In genomic region chr9:35071814-35072460, GRCh38 we compare ENCODE assay signal across 8 cellular contexts. TPM values are rescaled to one million over a fixed set of nuclear protein-coding genes. Genes with fewer than 3 reads are reported as not detected.
DNase-seq lines count a peak whose midpoint lies in the region; ATAC-seq and TF ChIP-seq lines count a peak whose summit lies in the region.

No MANE protein-coding gene starts in this region.

- H3K36me3 ChIP-seq in SK-N-MC (ENCODE audit: insufficient read depth, low read length) (peaks cover 71% of the 10 kb centered on the region), ovary (no peaks in the 10 kb centered on the region), thymus (ENCODE audit: control insufficient read depth, insufficient read depth) (peaks cover 45% of the 10 kb centered on the region)

- H3K9me3 ChIP-seq in SK-N-MC (ENCODE audit: low read depth, low read length) (no peaks in the 10 kb centered on the region), ovary (no peaks in the 10 kb centered on the region), thymus (ENCODE audit: control insufficient read depth) (no peaks in the 10 kb centered on the region)

- H3K27ac ChIP-seq in SK-N-MC: peak overlapping the region; percentile 98
- H3K27ac ChIP-seq in ovary: peak overlapping the region; percentile 84 to 99
- H3K27ac ChIP-seq in thymus (ENCODE audit: low read depth): peak overlapping the region; percentile 96

- ATAC-seq in activated naive CD4-positive, alpha-beta T cell treated with anti-CD3 and anti-CD28 coated beads, Interleukin-2, amount 50 U/mL, for 72 hours: peak; percentile 66 to 68

- 0 to 1% (median 1%) methylated on average over 41 to 79 of the region's 79 CpGs for WGBS in ovary, 3 donors
- under 1% methylated on average over 79 of the region's 79 CpGs for WGBS in thymus

- no peak for TF ChIP-seq POLR2A in ovary (IDR thresholded peaks at IDR 0.05)

- H3K27me3 ChIP-seq in ovary: no peaks in the 10 kb centered on the region
- H3K27me3 ChIP-seq in thymus (ENCODE audit: control insufficient read depth, insufficient read depth): no peaks in the 10 kb centered on the region

- intact Hi-C loops in head of caudate nucleus (cut with DNase I) (loop anchor here (2.0 kb wide), 1 partner anchor 25 kb away; the partner anchor contains the start of gene PIGO), ovary (cut with DNase I) (loop anchor here in 2 of 4 donors (5.0 to 10.0 kb wide), 3 partner anchors 40 to 77 kb away; no protein-coding TSS in a partner anchor)

- peak overlapping the region; percentile 95 for H3K4me3 ChIP-seq in SK-N-MC
- H3K4me3 ChIP-seq in ovary: peak overlapping the region; percentile 99
- peak overlapping the region; percentile 77 for H3K4me3 ChIP-seq in thymus (ENCODE audit: low read length)

- peak overlapping the region; percentile 89 for H3K9ac ChIP-seq in SK-N-MC (ENCODE audit: insufficient read length)

- peak overlapping the region; percentile 94 to 99 for H3K27ac Mint-ChIP-seq in activated naive CD4-positive, alpha-beta T cell treated with anti-CD3 and anti-CD28 coated beads, Interleukin-2, amount 50 U/mL, for 72 hours

- no peaks in the 10 kb centered on the region for H3K9me3 Mint-ChIP-seq in activated naive CD4-positive, alpha-beta T cell treated with anti-CD3 and anti-CD28 coated beads, Interleukin-2, amount 50 U/mL, for 72 hours

- peak; percentile 11 to 64 (median 47) for TF ChIP-seq CTCF in ovary (IDR thresholded peaks at IDR 0.05)

- H3K4me1 ChIP-seq in ovary (ENCODE audit: insufficient read depth) (peaks cover 13% of the 10 kb centered on the region), thymus (ENCODE audit: control insufficient read depth, insufficient read depth, low read length) (peaks cover 15% of the 10 kb centered on the region)

- no peak for TF ChIP-seq EP300 in ovary (IDR thresholded peaks at IDR 0.05)

- DNase-seq in GF-D8 (lab: John Stamatoyannopoulos, UW) (peak; percentile 34), H4 (ENCODE audit: low spot score) (peak; percentile 76), LHCN-M2 (ENCODE audit: low read depth) (peak; percentile 85), SK-N-MC (ENCODE audit: low read depth, low spot score) (no peak), head of caudate nucleus (peak; percentile 48 to 87 (median 74)), ovary (peak; percentile 76 to 87 (median 81))
- DNase-seq in activated naive CD4-positive, alpha-beta T cell treated with anti-CD3 and anti-CD28 coated beads, Interleukin-2, amount 50 U/mL, for 72 hours (ENCODE audit: low spot score in 2 of 2): peak; percentile 69 to 83

- peaks cover 50 to 72% of the 10 kb centered on the region in 2 donors for H3K36me3 Mint-ChIP-seq in activated naive CD4-positive, alpha-beta T cell treated with anti-CD3 and anti-CD28 coated beads, Interleukin-2, amount 50 U/mL, for 72 hours

RNA-seq across cellular contexts. Expression of gene VCP, which starts 0.5 kb away (rescaled TPM):
- 380 and 386 TPM in 2 replicates for total RNA-seq in H4 (2014; rRNA removed; shearing (Covaris generic))
- total RNA-seq in LHCN-M2 (2014; rRNA removed) (294 and 327 TPM in 2 replicates), ovary (100 to 1,000 TPM in 6 of 7 donors, 10 to 100 TPM in 1; 78.0 to 178 (median 149) TPM)
- polyA plus RNA-seq in LHCN-M2 (2012): 340 TPM
- total RNA-seq in activated naive CD4-positive, alpha-beta T cell treated with anti-CD3 and anti-CD28 coated beads, Interleukin-2, amount 50 U/mL, for 72 hours: 100 to 1,000 TPM; 208 to 305 TPM
- polyA plus RNA-seq in ovary (100 to 1,000 TPM in 1 of 2 donors, 10 to 100 TPM in 1; 91.6 to 276 TPM), thymus (71.1 TPM)

RNA-seq across cellular contexts. Expression of gene FANCG, which starts 7.8 kb away (rescaled TPM):
- total RNA-seq in H4 (2014; rRNA removed; shearing (Covaris generic)): 67.6 and 84.0 TPM in 2 replicates
- total RNA-seq in LHCN-M2 (2014; rRNA removed) (54.2 and 60.9 TPM in 2 replicates), ovary (10 to 100 TPM in 5 of 7 donors, 1 to 10 TPM in 2; 6.7 to 17.2 (median 12.4) TPM)
- 34.1 TPM for polyA plus RNA-seq in LHCN-M2 (2012)
- total RNA-seq in activated naive CD4-positive, alpha-beta T cell treated with anti-CD3 and anti-CD28 coated beads, Interleukin-2, amount 50 U/mL, for 72 hours: 100 to 1,000 TPM; 114 to 194 TPM
- polyA plus RNA-seq in ovary (10 to 100 TPM; 10.8 to 26.1 TPM), thymus (33.7 TPM)

RNA-seq across cellular contexts. Expression of gene PIGO, which starts 24.5 kb away (rescaled TPM):
- total RNA-seq in H4 (2014; rRNA removed; shearing (Covaris generic)): 23.4 and 32.1 TPM in 2 replicates
- 21.7 and 23.7 TPM in 2 replicates for total RNA-seq in LHCN-M2 (2014; rRNA removed)
- 15.6 TPM for polyA plus RNA-seq in LHCN-M2 (2012)
- 10 to 100 TPM; 13.0 to 20.3 TPM for total RNA-seq in activated naive CD4-positive, alpha-beta T cell treated with anti-CD3 and anti-CD28 coated beads, Interleukin-2, amount 50 U/mL, for 72 hours
- 10 to 100 TPM; 12.9 to 22.8 (median 19.6) TPM for total RNA-seq in ovary
- polyA plus RNA-seq in ovary: 10 to 100 TPM; 13.1 to 20.4 TPM
- polyA plus RNA-seq in thymus: 18.2 TPM

RNA-seq across cellular contexts. Expression of gene STOML2, which starts 31.0 kb away (rescaled TPM):
- 131 and 198 TPM in 2 replicates for total RNA-seq in H4 (2014; rRNA removed; shearing (Covaris generic))
- total RNA-seq in LHCN-M2 (2014; rRNA removed) (138 and 153 TPM in 2 replicates), ovary (10 to 100 TPM; 70.8 to 97.7 (median 84.1) TPM)
- 147 TPM for polyA plus RNA-seq in LHCN-M2 (2012)
- total RNA-seq in activated naive CD4-positive, alpha-beta T cell treated with anti-CD3 and anti-CD28 coated beads, Interleukin-2, amount 50 U/mL, for 72 hours: 100 to 1,000 TPM; 151 to 216 TPM
- polyA plus RNA-seq in ovary (10 to 100 TPM; 70.1 to 81.5 TPM), thymus (58.0 TPM)

RNA-seq across cellular contexts. Expression of gene ATOSB, which starts 43.7 kb away (rescaled TPM):
- 7.5 and 9.7 TPM in 2 replicates for total RNA-seq in H4 (2014; rRNA removed; shearing (Covaris generic))
- total RNA-seq in LHCN-M2 (2014; rRNA removed) (34.8 and 36.0 TPM in 2 replicates), ovary (1 to 10 TPM; 2.5 to 9.5 (median 6.9) TPM)
- 37.4 TPM for polyA plus RNA-seq in LHCN-M2 (2012)
- 10 to 100 TPM in 1 of 2 donors, 1 to 10 TPM in 1; 6.9 to 19.9 TPM for total RNA-seq in activated naive CD4-positive, alpha-beta T cell treated with anti-CD3 and anti-CD28 coated beads, Interleukin-2, amount 50 U/mL, for 72 hours
- polyA plus RNA-seq in ovary (10 to 100 TPM in 1 of 2 donors, 1 to 10 TPM in 1; 7.1 to 12.2 TPM), thymus (16.1 TPM)
